ENCODE assay signal across 9 cellular contexts in the genomic region with DNA sequence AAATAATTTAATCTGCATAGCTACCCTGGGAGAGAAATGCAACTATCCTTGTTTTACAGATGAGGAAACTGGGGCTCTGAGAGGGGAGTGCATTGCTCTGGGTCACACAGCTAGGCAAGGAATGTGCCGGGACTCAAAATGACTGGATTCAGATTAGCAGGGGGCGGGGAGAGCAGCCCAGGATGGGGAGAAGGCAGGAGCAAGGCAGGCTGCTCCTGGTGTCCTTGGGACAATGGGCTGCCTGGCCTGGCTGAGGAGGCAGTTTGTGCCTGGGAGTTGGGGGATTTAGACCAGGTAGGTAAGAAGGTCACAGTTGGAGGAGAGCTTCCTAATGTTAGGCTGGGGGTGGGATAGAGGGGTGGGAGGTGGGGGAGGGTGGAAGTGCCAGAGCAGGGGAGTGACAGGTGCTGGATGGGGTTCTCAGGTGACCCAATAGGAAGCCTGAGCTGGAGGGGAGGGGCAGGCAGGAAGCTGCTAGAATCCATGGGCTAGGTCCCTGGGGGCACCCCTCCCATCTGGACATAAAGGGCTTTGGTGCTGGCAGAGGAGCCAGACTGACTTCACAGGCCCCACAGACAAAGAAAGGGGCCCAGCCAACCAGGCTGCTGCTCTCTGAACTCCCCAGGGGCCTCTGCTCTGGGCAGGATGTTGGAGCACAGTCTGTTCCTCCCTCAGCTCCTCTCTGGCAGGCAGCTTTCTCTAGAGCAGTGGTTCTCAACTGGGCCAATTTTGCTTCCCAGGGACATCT. TPM values are rescaled to one million over a fixed set of nuclear protein-coding genes. Genes with fewer than 3 reads are reported as not detected.
DNase-seq lines count a peak whose midpoint lies in the region; ATAC-seq, FAIRE-seq and TF ChIP-seq lines count a peak whose summit lies in the region.
"Had no signal": no experiment of that assay in that cellular context is flagged by ENCODE, and none has a peak within 500 bp of the region (broad histone marks: within the 10 kb centered on the region; RNA-seq: fewer than 3 reads in every experiment).

No MANE protein-coding gene starts in this region.

- FAIRE-seq in GM12878 (lab: Jason Lieb, UNC): no peak

- H4K20me1 ChIP-seq in GM12878 (ENCODE audit: control insufficient read depth, insufficient read depth): no peaks in the 10 kb centered on the region

- H3K9me3 ChIP-seq in MG63 (no peaks in the 10 kb centered on the region), GM12878 (replicated peaks; ENCODE audit: control insufficient read depth, insufficient read depth, low read length) (no peaks in the 10 kb centered on the region)
- H3K9me3 ChIP-seq in effector memory CD4-positive, alpha-beta T cell (ENCODE audit: control insufficient read depth, low read length): no peaks in the 10 kb centered on the region
- H3K9me3 ChIP-seq: mucosa of descending colon had no signal

- POLR2A ChIA-PET in GM12878 (lab: Charles Lee): interaction anchor here (0.9 to 1.6 kb wide), 2 partner anchors 26 to 29 kb away, joined by 3 to 6 read pairs; a partner anchor contains a TSS

- SMC1A ChIA-PET in GM12878 (lab: Charles Lee; ENCODE audit: uncharacterized antibody, unreplicated experiment): no interaction called here

- no peak for TF ChIP-seq EP300 in GM12878 (IDR thresholded peaks at IDR 0.05; ENCODE audit: borderline replicate concordance in 1 of 2, control insufficient read depth in 1 of 2, low read depth in 2 of 2, low read length in 2 of 2)

- intact Hi-C loops in GM12878 (cut with micrococcal nuclease; ENCODE audit: unreplicated experiment): no loop called here

- H3K9ac ChIP-seq in GM12878 (ENCODE audit: control insufficient read depth, insufficient read depth, low read length): no peak overlapping the region

- CTCF ChIA-PET in GM12878 (lab: Yijun Ruan, JAX): interaction anchor here (0.9 kb wide), 1 partner anchor 52 kb away, joined by 4 read pairs; no protein-coding TSS in a partner anchor

- in situ Hi-C loops in GM12878 (cut with MboI): no loop called here

- DNase-seq in AG08395 (ENCODE audit: low spot score) (peak; percentile 48), MG63 (peak; percentile 64), GM12878 (ENCODE audit: low read depth, low spot score) (no peak), erythroblast (lab: John Stamatoyannopoulos, UW) (no peak)
- DNase-seq in effector memory CD4-positive, alpha-beta T cell: no peak

- H3K27me3 ChIP-seq in MG63 (no peaks in the 10 kb centered on the region), GM12878 (replicated peaks in 1 of 2; ENCODE audit: control insufficient read depth in 2 of 2, insufficient read depth in 2 of 2, low read length in 1 of 2) (no peaks in the 10 kb centered on the region), layer of hippocampus (ENCODE audit: control insufficient read depth, insufficient read depth, low read length) (no peaks in the 10 kb centered on the region)
- H3K27me3 ChIP-seq in effector memory CD4-positive, alpha-beta T cell (replicated peaks; ENCODE audit: control insufficient read depth, insufficient read depth, low read length, poor library complexity, severe bottlenecking): no peaks in the 10 kb centered on the region

- H3K36me3 ChIP-seq in MG63: no peaks in the 10 kb centered on the region
- H3K36me3 ChIP-seq in GM12878 (ENCODE audit: control insufficient read depth in 2 of 2, insufficient read depth in 2 of 2, low read length in 1 of 2): no peaks in the 10 kb centered on the region; a peak in 1 of 4 replicates
- H3K36me3 ChIP-seq in effector memory CD4-positive, alpha-beta T cell (ENCODE audit: control insufficient read depth, insufficient read depth, low read length): peaks cover 31% of the 10 kb centered on the region

- no peaks in the 10 kb centered on the region for H3K4me1 ChIP-seq in GM12878 (ENCODE audit: control insufficient read depth, insufficient read depth, low read length)
- no peaks in the 10 kb centered on the region for H3K4me1 ChIP-seq in effector memory CD4-positive, alpha-beta T cell (ENCODE audit: control insufficient read depth, insufficient read depth, low read length, poor library complexity, severe bottlenecking)

- ATAC-seq in GM12878 (peak; percentile 84), GM19328 (IDR thresholded peaks at IDR 0.05; ENCODE audit: unreplicated experiment) (no peak), GM21825 (IDR thresholded peaks at IDR 0.05; ENCODE audit: unreplicated experiment) (no peak)
- ATAC-seq: mucosa of descending colon had no signal

- RAD21 ChIA-PET in GM12878 (lab: Charles Lee; ENCODE audit: unreplicated experiment): interaction anchor here (1.2 kb wide), 1 partner anchor 29 kb away, joined by 3 read pairs; a partner anchor contains a TSS

- no TSS peak for BruUV-seq in GM12878 (replicated peaks; lab: Mats Ljungman, UMichigan)

- H2AFZ ChIP-seq in GM12878 (ENCODE audit: control insufficient read depth, low read depth, low read length): no peak overlapping the region

- no peak overlapping the region for H3K27ac ChIP-seq in GM12878 (ENCODE audit: control insufficient read depth, insufficient read depth)
- peak overlapping the region; percentile 92 for H3K27ac ChIP-seq in layer of hippocampus (ENCODE audit: low read depth, low read length)
- no peak overlapping the region for H3K27ac ChIP-seq in effector memory CD4-positive, alpha-beta T cell (ENCODE audit: insufficient read depth, low read length, poor library complexity, severe bottlenecking)

- H3K4me2 ChIP-seq in GM12878 (ENCODE audit: control insufficient read depth, insufficient read depth): no peak overlapping the region

- TF ChIP-seq CTCF in GM12878 (IDR thresholded peaks at IDR 0.05 in 2 of 3, conservative IDR thresholded peaks at IDR 0.05 in 1 of 3; ENCODE audit: control insufficient read depth in 2 of 3, extremely low read depth in 1 of 3, insufficient read depth in 1 of 3, low read depth in 3 of 3, low read length in 3 of 3): no peak

- WGBS in GM12878 (ENCODE audit: insufficient coverage, insufficient replicate concordance, low lambda C conversion rate, missing lambda C conversion rate): 58% methylated on average over 2 of the region's 2 CpGs

- TF ChIP-seq POLR2A in GM12878 (IDR thresholded peaks at IDR 0.05; ENCODE audit: low read depth, low read length) (no peak), erythroblast (IDR thresholded peaks at IDR 0.05; ENCODE audit: low read length) (no peak)

- no peak for TF ChIP-seq RAD21 in GM12878 (IDR thresholded peaks at IDR 0.05; ENCODE audit: insufficient read depth, low read depth, low read length)

- H3K4me3 ChIP-seq in MG63 (no peak overlapping the region), GM12878 (no peak overlapping the region)
- no peak overlapping the region for H3K4me3 ChIP-seq in effector memory CD4-positive, alpha-beta T cell (ENCODE audit: insufficient read depth, low read depth, low read length, poor library complexity, severe bottlenecking)
- H3K4me3 ChIP-seq: mucosa of descending colon had no signal

- H3K79me2 ChIP-seq in GM12878 (ENCODE audit: control insufficient read depth, insufficient read depth, low read length): no peaks in the 10 kb centered on the region

TF ChIP-seq in GM12878, 131 proteins besides CTCF, POLR2A, EP300 and RAD21:
- TF ChIP-seq GATAD2B (conservative IDR thresholded peaks at IDR 0.05; ENCODE audit: low read depth) (no peak), MEF2B (IDR thresholded peaks at IDR 0.05; ENCODE audit: partially characterized antibody, poor library complexity, severe bottlenecking) (peak; percentile 79), STAT1 (conservative IDR thresholded peaks at IDR 0.05) (no peak)

RNA-seq across cellular contexts. Expression of a gene that starts 29.0 kb away (rescaled TPM):
- total RNA-seq in MG63 (2014; rRNA removed; shearing (Covaris generic); ENCODE audit: low replicate concordance): 0.82 and 3.2 TPM in 2 replicates
- 4.5 and 5.4 TPM in 2 replicates for total RNA-seq in GM12878 (2013; cell fraction: nucleolus; rRNA removed)
- total RNA-seq in GM12878 (2014; rRNA removed): 1.2 and 2.2 TPM in 2 replicates
- total RNA-seq in GM12878 (2014; rRNA removed; fragmentation: Illumina TruSeq; extraction: Trizol): 0.69 and 1.0 TPM in 2 replicates
- total RNA-seq in GM12878 (2021): 4.1 and 4.2 TPM in 2 replicates
- polyA plus RNA-seq in GM12878 (2011; ENCODE audit: low read depth): 1.2 TPM
- polyA plus RNA-seq in GM12878 (2011; rRNA removed): 0.37 and 0.99 TPM in 2 replicates
- polyA plus RNA-seq in GM12878 (2011; cell fraction: cytosol; rRNA removed): 1.3 and 1.4 TPM in 2 replicates
- polyA plus RNA-seq in GM12878 (2011; cell fraction: nucleus; rRNA removed): 4.2 and 7.0 TPM in 2 replicates
- polyA plus RNA-seq in GM12878 (2012): 2.1 and 2.7 TPM in 2 replicates
- polyA plus RNA-seq in GM12878 (2014; fragmentation: Illumina TruSeq; extraction: Trizol): 2.7 and 2.8 TPM in 2 replicates
- polyA plus RNA-seq in GM12878 (2014; fragmentation: Nextera tagmentation; extraction: Ambion mirVana): under 1 TPM; 0.52 to 0.55 TPM
- 2.6 and 2.8 TPM in 2 replicates for polyA plus RNA-seq in GM12878 (2014; rRNA removed)
- polyA plus RNA-seq in GM12878 (2016; fragmentation: Nextera tagmentation; extraction: Ambion mirVana): 1 to 10 TPM; 1.9 TPM
- 1.1 and 1.7 TPM in 2 replicates for polyA minus RNA-seq in GM12878 (2011; rRNA and poly(A)+ RNA removed)
- polyA minus RNA-seq in GM12878 (2011; cell fraction: cytosol; rRNA and poly(A)+ RNA removed): 0.62 and 1.1 TPM in 2 replicates
- 1.5 and 2.0 TPM in 2 replicates for polyA minus RNA-seq in GM12878 (2011; cell fraction: nucleus; rRNA and poly(A)+ RNA removed)

Comparison
In these comparisons a context has a peak if more than half of its experiments do, and no peak if none do; other contexts are left out.
1. DNase-seq: peak in AG08395 (single experiment) and MG63 (single experiment); none in GM12878 (single experiment), effector memory CD4-positive, alpha-beta T cell (0 of 3) and erythroblast (0 of 2).